18 cellular contexts compared by ENCODE assay signal in genomic region chr2:97812916-97813315, GRCh38.
"Had no signal": no experiment of that assay in that cellular context is flagged by ENCODE, and none has a peak within 500 bp of the region (broad histone marks: within the 10 kb centered on the region; RNA-seq: fewer than 3 reads in every experiment).

No MANE protein-coding gene starts in this region.

- DNase-seq: activated CD4-positive, alpha-beta memory T cell treated with anti-CD3 and anti-CD28 coated beads, Interleukin-2, amount 10 ng/mL, durations not matched to agents 7 days and 5 days; activated CD4-positive, alpha-beta T cell treated with anti-CD3 and anti-CD28 coated beads for 36 hours; activated CD8-positive, alpha-beta memory T cell treated with anti-CD3 and anti-CD28 coated beads, Interleukin-2, amount 10 ng/mL, durations not matched to agents 7 days and 5 days; activated naive CD4-positive, alpha-beta T cell; activated naive CD8-positive, alpha-beta T cell treated with anti-CD3 and anti-CD28 coated beads for 36 hours; amygdala; central memory CD4-positive, alpha-beta T cell; colonic mucosa; endodermal cell; gastrocnemius medialis; head of caudate nucleus; lower lobe of right lung; sigmoid colon; stimulated activated naive CD4-positive, alpha-beta T cell; tibial artery had no signal

- H3K4me3 Mint-ChIP-seq: activated CD4-positive, alpha-beta memory T cell treated with anti-CD3 and anti-CD28 coated beads, Interleukin-2, amount 10 ng/mL, durations not matched to agents 7 days and 5 days; activated CD4-positive, alpha-beta T cell treated with anti-CD3 and anti-CD28 coated beads for 36 hours; activated CD8-positive, alpha-beta memory T cell treated with anti-CD3 and anti-CD28 coated beads, Interleukin-2, amount 10 ng/mL, durations not matched to agents 7 days and 5 days; activated naive CD8-positive, alpha-beta T cell treated with anti-CD3 and anti-CD28 coated beads for 36 hours; activated T-helper 17 cell treated with anti-CD3 and anti-CD28 coated beads, Interleukin-2, amount 50 U/mL, for 72 hours; brain; endodermal cell; natural killer cell treated with Interleukin-12 subunit alpha and Interleukin-12 subunit beta and Interleukin-15 and Interleukin-18, amount 100 ng/mL, for 72 hours had no signal

- H3K27me3 ChIP-seq: colonic mucosa, gastrocnemius medialis, sigmoid colon, tibial artery had no signal

- H3K4me1 ChIP-seq: colonic mucosa, lower lobe of right lung, sigmoid colon, tibial artery had no signal

- H3K27me3 Mint-ChIP-seq: activated CD4-positive, alpha-beta memory T cell treated with anti-CD3 and anti-CD28 coated beads, Interleukin-2, amount 10 ng/mL, durations not matched to agents 7 days and 5 days; activated CD4-positive, alpha-beta T cell treated with anti-CD3 and anti-CD28 coated beads for 36 hours; activated CD8-positive, alpha-beta memory T cell treated with anti-CD3 and anti-CD28 coated beads, Interleukin-2, amount 10 ng/mL, durations not matched to agents 7 days and 5 days; activated naive CD8-positive, alpha-beta T cell treated with anti-CD3 and anti-CD28 coated beads for 36 hours; activated T-helper 17 cell treated with anti-CD3 and anti-CD28 coated beads, Interleukin-2, amount 50 U/mL, for 72 hours; brain; natural killer cell treated with Interleukin-12 subunit alpha and Interleukin-12 subunit beta and Interleukin-15 and Interleukin-18, amount 100 ng/mL, for 72 hours had no signal

- H3K4me1 Mint-ChIP-seq: activated CD4-positive, alpha-beta memory T cell treated with anti-CD3 and anti-CD28 coated beads, Interleukin-2, amount 10 ng/mL, durations not matched to agents 7 days and 5 days; activated CD4-positive, alpha-beta T cell treated with anti-CD3 and anti-CD28 coated beads for 36 hours; activated CD8-positive, alpha-beta memory T cell treated with anti-CD3 and anti-CD28 coated beads, Interleukin-2, amount 10 ng/mL, durations not matched to agents 7 days and 5 days; activated T-helper 17 cell treated with anti-CD3 and anti-CD28 coated beads, Interleukin-2, amount 50 U/mL, for 72 hours; brain had no signal

- H3K36me3 ChIP-seq: colonic mucosa had no signal

- H3K27ac ChIP-seq: colonic mucosa, gastrocnemius medialis, lower lobe of right lung, sigmoid colon, tibial artery had no signal

- H3K4me3 ChIP-seq: colonic mucosa, gastrocnemius medialis, lower lobe of right lung, sigmoid colon, tibial artery had no signal

- H3K27ac Mint-ChIP-seq: activated CD4-positive, alpha-beta memory T cell treated with anti-CD3 and anti-CD28 coated beads, Interleukin-2, amount 10 ng/mL, durations not matched to agents 7 days and 5 days; activated CD4-positive, alpha-beta T cell treated with anti-CD3 and anti-CD28 coated beads for 36 hours; activated CD8-positive, alpha-beta memory T cell treated with anti-CD3 and anti-CD28 coated beads, Interleukin-2, amount 10 ng/mL, durations not matched to agents 7 days and 5 days; activated naive CD8-positive, alpha-beta T cell treated with anti-CD3 and anti-CD28 coated beads for 36 hours; activated T-helper 17 cell treated with anti-CD3 and anti-CD28 coated beads, Interleukin-2, amount 50 U/mL, for 72 hours; brain; endodermal cell; natural killer cell treated with Interleukin-12 subunit alpha and Interleukin-12 subunit beta and Interleukin-15 and Interleukin-18, amount 100 ng/mL, for 72 hours had no signal

- ATAC-seq: activated CD4-positive, alpha-beta T cell treated with anti-CD3 and anti-CD28 coated beads for 36 hours; activated CD8-positive, alpha-beta memory T cell treated with anti-CD3 and anti-CD28 coated beads, Interleukin-2, amount 10 ng/mL, durations not matched to agents 7 days and 5 days; activated T-helper 17 cell treated with anti-CD3 and anti-CD28 coated beads, Interleukin-2, amount 50 U/mL, for 72 hours; gastrocnemius medialis; lower lobe of right lung; natural killer cell treated with Interleukin-12 subunit alpha and Interleukin-12 subunit beta and Interleukin-15 and Interleukin-18, amount 100 ng/mL, for 72 hours had no signal

- H3K9me3 Mint-ChIP-seq: activated CD4-positive, alpha-beta memory T cell treated with anti-CD3 and anti-CD28 coated beads, Interleukin-2, amount 10 ng/mL, durations not matched to agents 7 days and 5 days; activated naive CD8-positive, alpha-beta T cell treated with anti-CD3 and anti-CD28 coated beads for 36 hours; activated T-helper 17 cell treated with anti-CD3 and anti-CD28 coated beads, Interleukin-2, amount 50 U/mL, for 72 hours; brain; endodermal cell; natural killer cell treated with Interleukin-12 subunit alpha and Interleukin-12 subunit beta and Interleukin-15 and Interleukin-18, amount 100 ng/mL, for 72 hours had no signal
